7 cellular contexts compared by ENCODE assay signal in genomic region chr1:169484683-169485426, GRCh38. TPM values are rescaled to one million over a fixed set of nuclear protein-coding genes. Genes with fewer than 3 reads are reported as not detected.
DNase-seq lines count a peak whose midpoint lies in the region; ATAC-seq, FAIRE-seq and TF ChIP-seq lines count a peak whose summit lies in the region.

No MANE protein-coding gene starts in this region.

- H3K36me3 Mint-ChIP-seq in stimulated activated naive B cell treated with anti-CD40 and anti-IgM and Interleukin-4, amounts not matched to agents 10 μg/mL and 1 μg/mL and 100 μg/mL, for 72 hours, result peaks cover 0 to 9% of the 10 kb centered on the region in 2 donors

- H3K36me3 ChIP-seq in HEK293 (ENCODE audit: control insufficient read depth in 2 of 2, insufficient read depth in 1 of 2, low read length in 2 of 2) (no peaks in the 10 kb centered on the region), ectodermal cell (ENCODE audit: control insufficient read depth, insufficient read depth, low read length) (no peaks in the 10 kb centered on the region), lower lobe of right lung (no peaks in the 10 kb centered on the region)

- intact Hi-C loops in lower lobe of right lung (cut with DNase I), result no loop called here

- H3K4me1 ChIP-seq in HEK293 (ENCODE audit: control insufficient read depth, insufficient read depth, low read length) (peaks cover 12% of the 10 kb centered on the region), ectodermal cell (ENCODE audit: control insufficient read depth, insufficient read depth, low read length) (peaks cover 16% of the 10 kb centered on the region), lower lobe of right lung (peaks cover 32% of the 10 kb centered on the region)

- FAIRE-seq in GM12891 (lab: Jason Lieb, UNC), result peak; percentile 58

- H3K4me3 Mint-ChIP-seq in stimulated activated naive B cell treated with anti-CD40 and anti-IgM and Interleukin-4, amounts not matched to agents 10 μg/mL and 1 μg/mL and 100 μg/mL, for 72 hours, result peak overlapping the region; percentile 86 to 91

- WGBS in ectodermal cell, 2 experiments, result 14 to 18% methylated on average over 15 of the region's 15 CpGs

- TF ChIP-seq CTCF in HEK293 (tag by site-specific recombination; IDR thresholded peaks at IDR 0.05) (no peak), lower lobe of right lung (IDR thresholded peaks at IDR 0.05) (no peak)

- peaks cover 0 to 5% of the 10 kb centered on the region in 2 donors for H3K27me3 Mint-ChIP-seq in stimulated activated naive B cell treated with anti-CD40 and anti-IgM and Interleukin-4, amounts not matched to agents 10 μg/mL and 1 μg/mL and 100 μg/mL, for 72 hours

- no peak for DNase-seq in GM12891 (ENCODE audit: insufficient read length, low spot score)
- peak; percentile 62 for DNase-seq in NAMALWA (ENCODE audit: low spot score)
- DNase-seq in activated CD4-positive, CD25-positive, alpha-beta regulatory T cell treated with anti-CD3 and anti-CD28 coated beads, Interleukin-2, amount 50 U/mL, for 72 hours, result peak; percentile 39
- DNase-seq in lower lobe of right lung, result peak; percentile 78
- peak; percentile 24 for DNase-seq in stimulated activated naive B cell treated with anti-CD40 and anti-IgM and Interleukin-4, amounts not matched to agents 10 μg/mL and 1 μg/mL and 100 μg/mL, for 72 hours

- no peaks in the 10 kb centered on the region for H3K9me3 Mint-ChIP-seq in stimulated activated naive B cell treated with anti-CD40 and anti-IgM and Interleukin-4, amounts not matched to agents 10 μg/mL and 1 μg/mL and 100 μg/mL, for 72 hours

- H3K27ac ChIP-seq in HEK293 (ENCODE audit: extremely low read depth, low read depth, low read length), result peak overlapping the region; percentile 76; the same call in 1 of the 2 replicates
- H3K27ac ChIP-seq in ectodermal cell (ENCODE audit: insufficient read depth, low read depth, low read length, poor library complexity, severe bottlenecking), result peak overlapping the region; percentile 76
- peak overlapping the region; percentile 100 for H3K27ac ChIP-seq in lower lobe of right lung

- peak; percentile 67 to 77 for ATAC-seq in lower lobe of right lung
- ATAC-seq in stimulated activated naive B cell treated with anti-CD40 and anti-IgM and Interleukin-4, amounts not matched to agents 10 μg/mL and 1 μg/mL and 100 μg/mL, for 72 hours (replicated peaks), result peak; percentile 49 to 54

- H3K4me1 Mint-ChIP-seq in stimulated activated naive B cell treated with anti-CD40 and anti-IgM and Interleukin-4, amounts not matched to agents 10 μg/mL and 1 μg/mL and 100 μg/mL, for 72 hours, result peaks cover 23 to 44% of the 10 kb centered on the region in 2 donors

- H3K9me3 ChIP-seq in HEK293 (ENCODE audit: control insufficient read depth, insufficient read depth, low read depth, low read length) (no peaks in the 10 kb centered on the region), ectodermal cell (ENCODE audit: control insufficient read depth, low read length) (no peaks in the 10 kb centered on the region), lower lobe of right lung (no peaks in the 10 kb centered on the region)

- TF ChIP-seq POLR2A in GM12891 (IDR thresholded peaks at IDR 0.05; ENCODE audit: low read depth, low read length), result no peak

- H3K27me3 ChIP-seq in ectodermal cell (ENCODE audit: control insufficient read depth, insufficient read depth, low read length, poor library complexity, severe bottlenecking) (no peaks in the 10 kb centered on the region), lower lobe of right lung (ENCODE audit: low read depth) (no peaks in the 10 kb centered on the region)

- peak overlapping the region; percentile 98 for H3K4me3 ChIP-seq in HEK293 (ENCODE audit: low read depth, low read length)
- peak overlapping the region; percentile 94 for H3K4me3 ChIP-seq in ectodermal cell (ENCODE audit: insufficient read depth, low read depth, low read length)
- H3K4me3 ChIP-seq in lower lobe of right lung, result peak overlapping the region; percentile 83

- POLR2A ChIA-PET in HEK293 (lab: Yijun Ruan, JAX), result interaction anchor here (1.2 to 1.6 kb wide), 3 partner anchors 44 to 61 kb away, joined by 3 to 11 read pairs (median 4); partner anchors contain the start of gene CCDC181

- CTCF ChIA-PET in HEK293 (lab: Yijun Ruan, JAX), result interaction anchor here (0.5 to 0.7 kb wide), 3 partner anchors 19 to 73 kb away, joined by 3 read pairs; no protein-coding TSS in a partner anchor

- peak overlapping the region; percentile 94 for H3K27ac Mint-ChIP-seq in stimulated activated naive B cell treated with anti-CD40 and anti-IgM and Interleukin-4, amounts not matched to agents 10 μg/mL and 1 μg/mL and 100 μg/mL, for 72 hours

TF ChIP-seq in GM12891, 5 proteins besides CTCF, POLR2A, EP300 and RAD21:
- TF ChIP-seq POU2F2 (IDR thresholded peaks at IDR 0.05; ENCODE audit: low read depth, low read length) (peak; percentile 42; the same call in 1 of the 2 replicates), SPI1 (IDR thresholded peaks at IDR 0.05; ENCODE audit: low read depth, low read length) (no peak)

TF ChIP-seq in HEK293, 187 proteins besides CTCF, POLR2A, EP300 and RAD21 (continues in another document):
- TF ChIP-seq PBX3 (CRISPR knock-in tag; IDR thresholded peaks at IDR 0.05) (peak; percentile 19; the same call in 1 of the 2 replicates), ZNF19 (tag by site-specific recombination; IDR thresholded peaks at IDR 0.05; ENCODE audit: low read depth) (no peak), ZNF596 (tag by site-specific recombination; IDR thresholded peaks at IDR 0.05) (no peak), ZNF843 (tag by site-specific recombination; IDR thresholded peaks at IDR 0.05) (0 out of 2 replicates have a peak, but pooled peaks have one; percentile 2), GLI2 (tag by site-specific recombination; IDR thresholded peaks at IDR 0.05; ENCODE audit: borderline replicate concordance, low read depth) (no peak), ZSCAN5A (tag by site-specific recombination; IDR thresholded peaks at IDR 0.05) (no peak), YY1 (tag by site-specific recombination; IDR thresholded peaks at IDR 0.05) (no peak), ZNF223 (tag by site-specific recombination; IDR thresholded peaks at IDR 0.05) (no peak), RBAK (tag by site-specific recombination; IDR thresholded peaks at IDR 0.05) (no peak), PRDM1 (tag by site-specific recombination; IDR thresholded peaks at IDR 0.05) (peak; percentile 33; the same call in 1 of the 2 replicates), MZF1 (tag by site-specific recombination; IDR thresholded peaks at IDR 0.05; ENCODE audit: borderline replicate concordance) (no peak)
- TF ChIP-seq, protein P1, sequence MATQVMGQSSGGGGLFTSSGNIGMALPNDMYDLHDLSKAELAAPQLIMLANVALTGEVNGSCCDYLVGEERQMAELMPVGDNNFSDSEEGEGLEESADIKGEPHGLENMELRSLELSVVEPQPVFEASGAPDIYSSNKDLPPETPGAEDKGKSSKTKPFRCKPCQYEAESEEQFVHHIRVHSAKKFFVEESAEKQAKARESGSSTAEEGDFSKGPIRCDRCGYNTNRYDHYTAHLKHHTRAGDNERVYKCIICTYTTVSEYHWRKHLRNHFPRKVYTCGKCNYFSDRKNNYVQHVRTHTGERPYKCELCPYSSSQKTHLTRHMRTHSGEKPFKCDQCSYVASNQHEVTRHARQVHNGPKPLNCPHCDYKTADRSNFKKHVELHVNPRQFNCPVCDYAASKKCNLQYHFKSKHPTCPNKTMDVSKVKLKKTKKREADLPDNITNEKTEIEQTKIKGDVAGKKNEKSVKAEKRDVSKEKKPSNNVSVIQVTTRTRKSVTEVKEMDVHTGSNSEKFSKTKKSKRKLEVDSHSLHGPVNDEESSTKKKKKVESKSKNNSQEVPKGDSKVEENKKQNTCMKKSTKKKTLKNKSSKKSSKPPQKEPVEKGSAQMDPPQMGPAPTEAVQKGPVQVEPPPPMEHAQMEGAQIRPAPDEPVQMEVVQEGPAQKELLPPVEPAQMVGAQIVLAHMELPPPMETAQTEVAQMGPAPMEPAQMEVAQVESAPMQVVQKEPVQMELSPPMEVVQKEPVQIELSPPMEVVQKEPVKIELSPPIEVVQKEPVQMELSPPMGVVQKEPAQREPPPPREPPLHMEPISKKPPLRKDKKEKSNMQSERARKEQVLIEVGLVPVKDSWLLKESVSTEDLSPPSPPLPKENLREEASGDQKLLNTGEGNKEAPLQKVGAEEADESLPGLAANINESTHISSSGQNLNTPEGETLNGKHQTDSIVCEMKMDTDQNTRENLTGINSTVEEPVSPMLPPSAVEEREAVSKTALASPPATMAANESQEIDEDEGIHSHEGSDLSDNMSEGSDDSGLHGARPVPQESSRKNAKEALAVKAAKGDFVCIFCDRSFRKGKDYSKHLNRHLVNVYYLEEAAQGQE (tag by site-specific recombination; IDR thresholded peaks at IDR 0.05), result peak; percentile 46; the same call in 1 of the 2 replicates

RNA-seq across cellular contexts. Expression of gene SLC19A2, which starts 0.9 kb away (rescaled TPM):
- 0.90 TPM for polyA plus RNA-seq in GM12891 (2012; ENCODE audit: low read depth, missing spikeins)
- polyA plus RNA-seq in ectodermal cell (2013, experiment 1 of 4), result 14.6 TPM
- 14.5 TPM for polyA plus RNA-seq in ectodermal cell (2013, experiment 2 of 4)
- 10.6 TPM for polyA plus RNA-seq in ectodermal cell (2013, experiment 3 of 4)
- polyA plus RNA-seq in ectodermal cell (2013, experiment 4 of 4), result 13.5 TPM
- 11.1 TPM for total RNA-seq in lower lobe of right lung

RNA-seq across cellular contexts. Expression of gene CCDC181, which starts 57.6 kb away (rescaled TPM):
- 0.18 TPM for polyA plus RNA-seq in GM12891 (2012; ENCODE audit: low read depth, missing spikeins)
- 14.8 TPM for polyA plus RNA-seq in ectodermal cell (2013, experiment 1 of 4)
- polyA plus RNA-seq in ectodermal cell (2013, experiment 2 of 4), result 14.6 TPM
- polyA plus RNA-seq in ectodermal cell (2013, experiment 3 of 4), result 14.2 TPM
- polyA plus RNA-seq in ectodermal cell (2013, experiment 4 of 4), result 15.6 TPM
- 1.4 TPM for total RNA-seq in lower lobe of right lung
